1 cellular context compared by ENCODE assay signal in the genomic region with DNA sequence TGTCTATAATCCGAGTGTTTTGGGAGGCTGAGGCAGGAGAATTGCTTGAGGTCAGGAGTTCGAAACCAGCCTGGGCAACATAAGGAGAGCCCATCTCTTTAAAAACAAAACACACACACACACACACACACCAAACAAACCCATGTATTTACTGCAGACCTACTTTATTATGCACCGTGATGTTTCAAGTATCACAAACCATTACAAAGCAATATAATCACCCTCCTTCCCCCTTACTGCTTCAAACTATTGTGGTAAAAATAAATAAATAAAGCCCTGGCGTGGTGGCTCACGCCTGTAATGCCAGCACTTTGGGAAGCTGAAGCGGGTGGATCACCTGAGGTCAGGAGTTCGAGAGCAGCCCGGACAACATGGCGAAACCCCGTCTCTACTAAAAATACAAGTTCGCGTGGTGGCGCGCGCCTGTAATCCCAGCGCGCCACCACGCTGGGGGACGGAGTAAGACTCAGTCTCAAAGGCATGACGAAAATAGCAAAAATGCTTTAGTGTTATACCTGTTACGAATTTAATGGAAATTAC.
TF ChIP-seq lines count a peak whose summit lies in the region.

No MANE protein-coding gene starts in this region.

TF ChIP-seq in A549, 52 proteins besides CTCF, POLR2A, EP300 and RAD21 (continued from another document):
- TF ChIP-seq, protein P1, sequence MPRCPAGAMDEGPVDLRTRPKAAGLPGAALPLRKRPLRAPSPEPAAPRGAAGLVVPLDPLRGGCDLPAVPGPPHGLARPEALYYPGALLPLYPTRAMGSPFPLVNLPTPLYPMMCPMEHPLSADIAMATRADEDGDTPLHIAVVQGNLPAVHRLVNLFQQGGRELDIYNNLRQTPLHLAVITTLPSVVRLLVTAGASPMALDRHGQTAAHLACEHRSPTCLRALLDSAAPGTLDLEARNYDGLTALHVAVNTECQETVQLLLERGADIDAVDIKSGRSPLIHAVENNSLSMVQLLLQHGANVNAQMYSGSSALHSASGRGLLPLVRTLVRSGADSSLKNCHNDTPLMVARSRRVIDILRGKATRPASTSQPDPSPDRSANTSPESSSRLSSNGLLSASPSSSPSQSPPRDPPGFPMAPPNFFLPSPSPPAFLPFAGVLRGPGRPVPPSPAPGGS (IDR thresholded peaks at IDR 0.05), result no peak
